24 cellular contexts compared by ENCODE assay signal in genomic region chr6:118625833-118626232, GRCh38. TPM values are rescaled to one million over a fixed set of nuclear protein-coding genes. Genes with fewer than 3 reads are reported as not detected.
DNase-seq lines count a peak whose midpoint lies in the region; ATAC-seq, FAIRE-seq and TF ChIP-seq lines count a peak whose summit lies in the region.
"Had no signal": no experiment of that assay in that cellular context is flagged by ENCODE, and none has a peak within 500 bp of the region (broad histone marks: within the 10 kb centered on the region; RNA-seq: fewer than 3 reads in every experiment).

No MANE protein-coding gene starts in this region.

- H3K4me3 ChIP-seq in K562 (no peak overlapping the region), keratinocyte (ENCODE audit: control insufficient read depth in 2 of 3, extremely low read depth in 1 of 3, insufficient read depth in 2 of 3, low read depth in 1 of 3, low read length in 3 of 3) (no peak overlapping the region)
- H3K4me3 ChIP-seq: A549, GM12878, GM23338 had no signal

- H3K4me1 ChIP-seq in K562 (replicated peaks in 1 of 2; ENCODE audit: control insufficient read depth in 2 of 2, insufficient read depth in 2 of 2, low read length in 2 of 2) (peaks cover 9 to 11% of the 10 kb centered on the region in 2 experiments; a peak in 3 of 5 replicates), keratinocyte (ENCODE audit: control insufficient read depth, extremely low read depth, insufficient read depth, low read length) (no peaks in the 10 kb centered on the region)
- H3K4me1 ChIP-seq: A549, BE2C had no signal

- POLR2A ChIA-PET in K562 (lab: Yijun Ruan, JAX): interaction anchor here (0.9 to 1.7 kb wide), 5 partner anchors 9 to 23 kb away, joined by 3 to 6 read pairs (median 4); no protein-coding TSS in a partner anchor

- peaks cover 70% of the 10 kb centered on the region for H3K4me1 Mint-ChIP-seq in stimulated activated effector memory CD8-positive, alpha-beta T cell treated with anti-CD3 and anti-CD28 coated beads, Interleukin-12 subunit alpha, Interleukin-12 subunit beta, amount 100 ng/mL, for 72 hours

- H3K36me3 Mint-ChIP-seq in stimulated activated effector memory CD8-positive, alpha-beta T cell treated with anti-CD3 and anti-CD28 coated beads, Interleukin-12 subunit alpha, Interleukin-12 subunit beta, amount 100 ng/mL, for 72 hours: peaks cover 32% of the 10 kb centered on the region

- peaks cover 5% of the 10 kb centered on the region for H3K9me3 Mint-ChIP-seq in stimulated activated effector memory CD8-positive, alpha-beta T cell treated with anti-CD3 and anti-CD28 coated beads, Interleukin-12 subunit alpha, Interleukin-12 subunit beta, amount 100 ng/mL, for 72 hours

- CTCF ChIA-PET in K562 (lab: Yijun Ruan, JAX; ENCODE audit: low intra/inter-chr PET ratio): no interaction called here

- H2AFZ ChIP-seq in K562 (ENCODE audit: low read depth, low read length): no peak overlapping the region
- H2AFZ ChIP-seq in keratinocyte (ENCODE audit: control insufficient read depth, low read length): no peak overlapping the region
- H2AFZ ChIP-seq: GM23338 had no signal

- H4K20me1 ChIP-seq in K562 (replicated peaks; ENCODE audit: control insufficient read depth, insufficient read depth, low read length) (no peaks in the 10 kb centered on the region), keratinocyte (ENCODE audit: control insufficient read depth, extremely low read depth, insufficient read depth, low read length) (no peaks in the 10 kb centered on the region)

- no peaks in the 10 kb centered on the region for H3K9me1 ChIP-seq in K562 (ENCODE audit: control insufficient read depth, insufficient read depth, low read length)
- H3K9me1 ChIP-seq in keratinocyte (ENCODE audit: control insufficient read depth, extremely low read depth, insufficient read depth, low read length): no peaks in the 10 kb centered on the region

- TF ChIP-seq EP300 in K562 (IDR thresholded peaks at IDR 0.05; ENCODE audit: low read length): no peak

- intact Hi-C loops in K562 (cut with micrococcal nuclease): no loop called here

- peaks cover 36% of the 10 kb centered on the region; the same call in 2 of the 3 replicates for H3K79me2 ChIP-seq in K562 (ENCODE audit: control insufficient read depth, insufficient read depth, low read length)
- peaks cover 38% of the 10 kb centered on the region for H3K79me2 ChIP-seq in keratinocyte (ENCODE audit: control insufficient read depth, insufficient read depth, low read length)

- FAIRE-seq in K562 (lab: Jason Lieb, UNC) (no peak), keratinocyte (lab: Jason Lieb, UNC) (peak; percentile 5)
- FAIRE-seq: A549, D721Med, GM12878 had no signal

- TF ChIP-seq POLR2A in K562 (conservative IDR thresholded peaks at IDR 0.05): no peak

- H3K4me2 ChIP-seq in K562 (ENCODE audit: insufficient read depth, low read length) (no peak overlapping the region), keratinocyte (ENCODE audit: control insufficient read depth, extremely low read depth, insufficient read depth, low read depth, low read length) (no peak overlapping the region)
- H3K4me2 ChIP-seq: A549; BLaER1 treated with 17β-estradiol and CSF1 and Interleukin-3, amounts not matched to agents 10 nM and 100 nM; GM23338 had no signal

- ATAC-seq in K562: no peak
- no peak for ATAC-seq in stimulated activated effector memory CD8-positive, alpha-beta T cell treated with anti-CD3 and anti-CD28 coated beads, Interleukin-12 subunit alpha, Interleukin-12 subunit beta, amount 100 ng/mL, for 72 hours
- ATAC-seq: A549, GM12878, GM23338, HCT116 had no signal

- H3K9ac ChIP-seq in K562 (ENCODE audit: insufficient read depth in 1 of 2, low read depth in 2 of 2, low read length in 2 of 2) (no peak overlapping the region), keratinocyte (ENCODE audit: control insufficient read depth, extremely low read depth, insufficient read depth, low read length) (no peak overlapping the region)
- H3K9ac ChIP-seq: BLaER1 treated with 17β-estradiol and CSF1 and Interleukin-3, amounts not matched to agents 10 nM and 100 nM had no signal

- H3K9me3 ChIP-seq in K562 (replicated peaks; ENCODE audit: control insufficient read depth, insufficient read depth, low read depth, low read length) (peaks cover 6% of the 10 kb centered on the region), keratinocyte (ENCODE audit: control insufficient read depth, low read depth, low read length) (no peaks in the 10 kb centered on the region)
- H3K9me3 ChIP-seq: A549, BE2C had no signal

- H3K27me3 ChIP-seq in K562 (ENCODE audit: control insufficient read depth in 2 of 2, insufficient read depth in 2 of 2, low read length in 2 of 2) (no peaks in the 10 kb centered on the region), keratinocyte (ENCODE audit: control insufficient read depth, extremely low read depth, insufficient read depth, low read length) (no peaks in the 10 kb centered on the region)
- H3K27me3 ChIP-seq: BE2C; BLaER1 treated with 17β-estradiol and CSF1 and Interleukin-3, amounts not matched to agents 10 nM and 100 nM had no signal

- no peak overlapping the region for H3K27ac ChIP-seq in K562 (ENCODE audit: extremely low read depth, low read depth, low read length)
- no peak overlapping the region for H3K27ac ChIP-seq in keratinocyte (ENCODE audit: control insufficient read depth, insufficient read depth, low read length)
- H3K27ac ChIP-seq: A549; BLaER1 treated with 17β-estradiol and CSF1 and Interleukin-3, amounts not matched to agents 10 nM and 100 nM had no signal

- WGBS in K562 (ENCODE audit: insufficient coverage, low coverage, missing lambda C conversion rate): 98% methylated on average over 4 of the region's 4 CpGs

- BruUV-seq in K562 (replicated peaks; lab: Mats Ljungman, UMichigan): no TSS peak

- DNase-seq in activated CD4-positive, alpha-beta T cell treated with anti-CD3 and anti-CD28 coated beads for 48 hours: peak; percentile 11
- DNase-seq in activated CD4-positive, alpha-beta T cell treated with anti-CD3 and anti-CD28 coated beads, Interleukin-2, amount 50 U/mL, for 48 hours: no peak
- no peak for DNase-seq in K562 (ENCODE audit: extremely low read depth in 1 of 4, low spot score in 3 of 4)
- no peak for DNase-seq in keratinocyte (ENCODE audit: low read depth, low spot score)
- no peak for DNase-seq in activated CD8-positive, alpha-beta memory T cell treated with anti-CD3 and anti-CD28 coated beads, Interleukin-2, amount 50 U/mL, for 48 hours
- DNase-seq in stimulated activated effector memory CD8-positive, alpha-beta T cell treated with anti-CD3 and anti-CD28 coated beads, Interleukin-12 subunit alpha, Interleukin-12 subunit beta, amount 100 ng/mL, for 72 hours (ENCODE audit: low spot score in 2 of 2): no peak
- DNase-seq: 8988T; ACHN; AML-193; BE2C; CD4-positive, alpha-beta T cell; CD8-positive, alpha-beta memory T cell; DMS 273 treated with DMSO at 0.1 percent for 48 hours; DMS79; EL; GDM1; H9 had no signal

- dilution Hi-C loops in keratinocyte (cut with MboI; ENCODE audit: extremely low pct_ligation_motif_present, low sequenced_read_pairs): no loop called here

- in situ Hi-C loops in K562 (cut with MboI): no loop called here

- no peak for TF ChIP-seq RAD21 in K562 (CRISPR knock-in tag; conservative IDR thresholded peaks at IDR 0.05 in 1 of 2, IDR thresholded peaks at IDR 0.05 in 1 of 2)

- H3K27ac Mint-ChIP-seq in stimulated activated effector memory CD8-positive, alpha-beta T cell treated with anti-CD3 and anti-CD28 coated beads, Interleukin-12 subunit alpha, Interleukin-12 subunit beta, amount 100 ng/mL, for 72 hours: no peak overlapping the region
- H3K27ac Mint-ChIP-seq: CD4-positive, alpha-beta T cell; GM23338; H9 had no signal

- H3K36me3 ChIP-seq in K562 (ENCODE audit: control insufficient read depth, insufficient read depth, low read length) (peaks cover 14% of the 10 kb centered on the region), keratinocyte (ENCODE audit: control insufficient read depth in 2 of 2, extremely low read depth in 1 of 2, insufficient read depth in 2 of 2, low read length in 2 of 2) (no peaks in the 10 kb centered on the region)

- no peak overlapping the region for H3K4me3 Mint-ChIP-seq in stimulated activated effector memory CD8-positive, alpha-beta T cell treated with anti-CD3 and anti-CD28 coated beads, Interleukin-12 subunit alpha, Interleukin-12 subunit beta, amount 100 ng/mL, for 72 hours
- H3K4me3 Mint-ChIP-seq: CD14-positive monocyte; CD4-positive, alpha-beta T cell; CD8-positive, alpha-beta memory T cell; GM23338; H9 had no signal

- TF ChIP-seq CTCF in K562 (IDR thresholded peaks at IDR 0.05 in 2 of 3, conservative IDR thresholded peaks at IDR 0.05 in 1 of 3; ENCODE audit: insufficient read depth in 2 of 3, low read depth in 1 of 3, low read length in 3 of 3) (no peak), keratinocyte (optimal IDR thresholded peaks at IDR 0.05 in 1 of 3, IDR thresholded peaks at IDR 0.05 in 1 of 3, conservative IDR thresholded peaks at IDR 0.05 in 1 of 3; ENCODE audit: extremely low read depth in 1 of 3, insufficient read depth in 2 of 3, low read length in 3 of 3) (no peak)

RNA-seq across cellular contexts. Expression of gene CEP85L, which starts 25.6 kb away (rescaled TPM):
- 36.3 and 89.5 TPM in 2 replicates for total RNA-seq in K562 (2011; cell fraction: chromatin; rRNA removed; ENCODE audit: low replicate concordance)
- total RNA-seq in K562 (2011; cell fraction: nucleolus; rRNA removed): 14.0 and 19.1 TPM in 2 replicates
- 31.7 and 73.3 TPM in 2 replicates for total RNA-seq in K562 (2011; cell fraction: nucleoplasm; rRNA removed)
- total RNA-seq in K562 (2014; rRNA removed) (8.3 and 9.3 TPM in 2 replicates), K562 (2014; rRNA removed; fragmentation: Illumina TruSeq; extraction: Trizol) (15.8 and 19.5 TPM in 2 replicates), K562 (2015; rRNA removed; fragmentation: Illumina TruSeq; extraction: Trizol) (11.3 and 11.7 TPM in 2 replicates), K562 (2021) (12.8 and 14.7 TPM in 2 replicates)
- polyA plus RNA-seq in K562 (2011; rRNA removed) (8.2 and 13.2 TPM in 2 replicates), K562 (2014; fragmentation: Illumina TruSeq; extraction: Trizol) (6.3 and 7.1 TPM in 2 replicates), K562 (2014; fragmentation: Nextera tagmentation; extraction: Ambion mirVana) (1 to 10 TPM; 4.5 to 7.0 TPM), K562 (2014; rRNA removed) (4.4 and 5.8 TPM in 2 replicates), keratinocyte (1.4 to 3.5 TPM (median 1.6 TPM) in 3 replicates)
- polyA plus RNA-seq in K562 (2011; cell fraction: cytosol; rRNA removed): 2.5 and 2.8 TPM in 2 replicates
- 20.7 and 21.3 TPM in 2 replicates for polyA plus RNA-seq in K562 (2011; cell fraction: nucleus; rRNA removed)
- 4.3 and 5.4 TPM in 2 replicates for polyA plus RNA-seq in K562 (2012)
- 51.7 and 57.9 TPM in 2 replicates for polyA minus RNA-seq in K562 (2011; rRNA and poly(A)+ RNA removed)
- polyA minus RNA-seq in K562 (2011; cell fraction: cytosol; rRNA and poly(A)+ RNA removed): 7.0 and 8.7 TPM in 2 replicates
- polyA minus RNA-seq in K562 (2011; cell fraction: nucleus; rRNA and poly(A)+ RNA removed): 28.1 and 37.8 TPM in 2 replicates
- polyA plus RNA-seq in keratinocyte (2011; ENCODE audit: low read depth): 1.4 TPM
- polyA plus RNA-seq in keratinocyte (2011; cell fraction: cytosol; rRNA removed): 0.61 and 1.5 TPM in 2 replicates
- 3.0 and 4.2 TPM in 2 replicates for polyA plus RNA-seq in keratinocyte (2011; cell fraction: nucleus; rRNA removed)
- 0.72 and 1.8 TPM in 2 replicates for polyA plus RNA-seq in keratinocyte (2012; ENCODE audit: low replicate concordance)
- 8.6 to 25.3 TPM (median 10.1 TPM) in 3 replicates for polyA minus RNA-seq in keratinocyte
- polyA minus RNA-seq in keratinocyte (2011; cell fraction: cytosol; rRNA and poly(A)+ RNA removed): 6.5 TPM
- polyA minus RNA-seq in keratinocyte (2011; cell fraction: nucleus; rRNA and poly(A)+ RNA removed): 15.5 and 28.3 TPM in 2 replicates
